Comparison of ENCODE assay signal across 13 cellular contexts in the genomic region with DNA sequence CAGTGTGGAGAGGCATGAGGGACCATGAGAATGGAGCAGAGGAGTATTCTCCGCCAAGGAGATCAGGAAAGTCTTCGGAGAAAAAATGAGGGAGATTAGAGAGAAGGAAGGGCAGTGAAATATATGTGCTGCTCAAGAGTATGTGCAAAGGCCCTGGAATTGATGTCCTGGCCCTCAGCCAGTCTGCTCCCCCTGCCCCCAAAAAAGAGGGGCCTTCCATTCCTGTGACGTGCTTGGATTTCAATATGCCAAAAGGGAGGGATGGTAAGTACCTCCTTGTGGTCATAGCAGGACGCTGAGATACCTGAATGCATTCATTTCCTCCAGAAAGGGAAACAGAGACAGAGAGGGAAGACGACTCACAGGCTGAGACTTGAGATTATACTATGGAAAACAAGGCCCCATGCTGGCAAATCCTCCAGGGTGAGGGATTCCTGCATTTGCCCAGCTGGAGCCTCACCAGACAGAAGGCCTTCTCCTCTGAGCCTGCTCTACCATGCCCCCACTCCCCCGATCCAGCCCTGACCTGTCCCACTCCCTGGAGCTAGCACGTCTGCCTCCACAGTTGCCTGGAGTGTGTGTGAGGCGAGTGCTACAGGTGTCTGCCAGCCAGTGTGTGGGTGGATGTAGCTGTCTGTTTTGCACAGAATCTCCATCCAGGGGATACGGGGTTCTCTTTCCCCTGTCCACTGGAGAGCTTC. TPM values are rescaled to one million over a fixed set of nuclear protein-coding genes. Genes with fewer than 3 reads are reported as not detected.
A peak's percentile ranks its signal among the peaks of the same experiment; 100 is the strongest.
DNase-seq lines count a peak whose midpoint lies in the region; TF ChIP-seq lines count a peak whose summit lies in the region.
"Had no signal": no experiment of that assay in that cellular context is flagged by ENCODE, and none has a peak within 500 bp of the region (broad histone marks: within the 10 kb centered on the region; RNA-seq: fewer than 3 reads in every experiment).

No MANE protein-coding gene starts in this region.

- H3K4me1 ChIP-seq in suprapubic skin = peaks cover 60% of the 10 kb centered on the region

- WGBS in suprapubic skin = 60% methylated on average over 9 of the region's 9 CpGs

- no peaks in the 10 kb centered on the region for H3K9me3 Mint-ChIP-seq in immature natural killer cell

- peaks cover 41 to 46% of the 10 kb centered on the region in 2 donors for H3K4me1 Mint-ChIP-seq in immature natural killer cell

- peak overlapping the region in 4 of 6 donors; percentile 34 to 81 (median 64) for H3K27ac Mint-ChIP-seq in immature natural killer cell

- H3K4me3 ChIP-seq in suprapubic skin = no peak overlapping the region

- TF ChIP-seq CTCF in suprapubic skin (IDR thresholded peaks at IDR 0.05) = no peak

- no peaks in the 10 kb centered on the region for H3K36me3 ChIP-seq in suprapubic skin

- H3K27me3 ChIP-seq in suprapubic skin = no peaks in the 10 kb centered on the region

- H3K27me3 Mint-ChIP-seq in immature natural killer cell (ENCODE audit: low read depth in 3 of 3) = peaks cover 2 to 12% (median 4%) of the 10 kb centered on the region in 3 donors

- H3K27ac ChIP-seq in suprapubic skin = peak overlapping the region; percentile 99
- H3K27ac ChIP-seq: C4-2B, VCaP had no signal

- no peaks in the 10 kb centered on the region for H3K9me3 ChIP-seq in suprapubic skin

- TF ChIP-seq EP300 in suprapubic skin (IDR thresholded peaks at IDR 0.05) = no peak

- peak; percentile 56 for DNase-seq in stimulated activated CD4-positive, alpha-beta T cell treated with anti-CD3 and anti-CD28 coated beads, Interleukin-15, amount 100 ng/mL, for 24 hours
- DNase-seq in stimulated activated CD4-positive, alpha-beta T cell treated with anti-CD3 and anti-CD28 coated beads, Interleukin-1b, Interleukin-23, amount 100 ng/mL, for 48 hours = no peak
- DNase-seq in activated CD8-positive, alpha-beta memory T cell treated with anti-CD3 and anti-CD28 coated beads, Interleukin-2, amount 50 U/mL, for 48 hours = peak; percentile 61
- no peak for DNase-seq in immature natural killer cell
- DNase-seq in suprapubic skin (ENCODE audit: low spot score in 2 of 2) = no peak
- DNase-seq in AG08395 (ENCODE audit: low spot score) = no peak
- no peak for DNase-seq in OCI-M2 (lab: John Stamatoyannopoulos, UW; ENCODE audit: unreplicated experiment)
- no peak for DNase-seq in LoVo (ENCODE audit: low spot score)
- DNase-seq: foreskin melanocyte, NCI-H1092, NCI-H510A had no signal

- no peaks in the 10 kb centered on the region for H3K36me3 Mint-ChIP-seq in immature natural killer cell

- no peak for TF ChIP-seq POLR2A in suprapubic skin (IDR thresholded peaks at IDR 0.05)

- H3K4me3 Mint-ChIP-seq in immature natural killer cell = peak overlapping the region in 1 of 5 donors; percentile 44

RNA-seq across cellular contexts. Expression of gene RARG, which starts 3.9 kb away (rescaled TPM):
- 10 to 100 TPM in 1 of 3 donors, 1 to 10 TPM in 2; 2.9 to 10.1 (median 4.7) TPM for polyA plus RNA-seq in immature natural killer cell
- 100 to 1,000 TPM; 140 to 198 (median 172) TPM for total RNA-seq in suprapubic skin

RNA-seq across cellular contexts. Expression of gene ITGB7, which starts 28.8 kb away (rescaled TPM):
- polyA plus RNA-seq in immature natural killer cell = 100 to 1,000 TPM; 289 to 390 (median 389) TPM
- 10 to 100 TPM in 1 of 4 donors, 1 to 10 TPM in 3; 2.9 to 29.1 (median 6.8) TPM for total RNA-seq in suprapubic skin

RNA-seq across cellular contexts. Expression of gene ESPL1, which starts 32.2 kb away (rescaled TPM):
- under 1 TPM in 1 of 3 donors, not detected in 2; 0.53 TPM for polyA plus RNA-seq in immature natural killer cell
- total RNA-seq in suprapubic skin = 10 to 100 TPM in 1 of 4 donors, 1 to 10 TPM in 3; 5.7 to 10.6 (median 6.1) TPM

RNA-seq across cellular contexts. Expression of gene CSAD, which starts 55.2 kb away (rescaled TPM):
- 1 to 10 TPM in 2 of 3 donors, under 1 TPM in 1; 0.85 to 3.8 (median 2.6) TPM for polyA plus RNA-seq in immature natural killer cell
- total RNA-seq in suprapubic skin = 100 to 1,000 TPM in 1 of 4 donors, 10 to 100 TPM in 3; 35.6 to 175 (median 56.7) TPM

RNA-seq across cellular contexts. Expression of gene ZNF740, which starts 55.4 kb away (rescaled TPM):
- polyA plus RNA-seq in immature natural killer cell = 1 to 10 TPM; 2.0 to 5.1 (median 2.6) TPM
- total RNA-seq in suprapubic skin = 10 to 100 TPM in 3 of 4 donors, 1 to 10 TPM in 1; 5.9 to 38.9 (median 15.2) TPM

Comparison
In these comparisons a context has a peak if more than half of its experiments do, and no peak if none do; other contexts are left out.
1. DNase-seq: peak in stimulated activated CD4-positive, alpha-beta T cell treated with anti-CD3 and anti-CD28 coated beads, Interleukin-15, amount 100 ng/mL, for 24 hours (single experiment) and activated CD8-positive, alpha-beta memory T cell treated with anti-CD3 and anti-CD28 coated beads, Interleukin-2, amount 50 U/mL, for 48 hours (single experiment); none in stimulated activated CD4-positive, alpha-beta T cell treated with anti-CD3 and anti-CD28 coated beads, Interleukin-1b, Interleukin-23, amount 100 ng/mL, for 48 hours (single experiment), immature natural killer cell (0 of 3), suprapubic skin (0 of 2), AG08395 (single experiment), OCI-M2 (single experiment) and LoVo (single experiment).